8 cellular contexts compared by ENCODE assay signal in the genomic region with DNA sequence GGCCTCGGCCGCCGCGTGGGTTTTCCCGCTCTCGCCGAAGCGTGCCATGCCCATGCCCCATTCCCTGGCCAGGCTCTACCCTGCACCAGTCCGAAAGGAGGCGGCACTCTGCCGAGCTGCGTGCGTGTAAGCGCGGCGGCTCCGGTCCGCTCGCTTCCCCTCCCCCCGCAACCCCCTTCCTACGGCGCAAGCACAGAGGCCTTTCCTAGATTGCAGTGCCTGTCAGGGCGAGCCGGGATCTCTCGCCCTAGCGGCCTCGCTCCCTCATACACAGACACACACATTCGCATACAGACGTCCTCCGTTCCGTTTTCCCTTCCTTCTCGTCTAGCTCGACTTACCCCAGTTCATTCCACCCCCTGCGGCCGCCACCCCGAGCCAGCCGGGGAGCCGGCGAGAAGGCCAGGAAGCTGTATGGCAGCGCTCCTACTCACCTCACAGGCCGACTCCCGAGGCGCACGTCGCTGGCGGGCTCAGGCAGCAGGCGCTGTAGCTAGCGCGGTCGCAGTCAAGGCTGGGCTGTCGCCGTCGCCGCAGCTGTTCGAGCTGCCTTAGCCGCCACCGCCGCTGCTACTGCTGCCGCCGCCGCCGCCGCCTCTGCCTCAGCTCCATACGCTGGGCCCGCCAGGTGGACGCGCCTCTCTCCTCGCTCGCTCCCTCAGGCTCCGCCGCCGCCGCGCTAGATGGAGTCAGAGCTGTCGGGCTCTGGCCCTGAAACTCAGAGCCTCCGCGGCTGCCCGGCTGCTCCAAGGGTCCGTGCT. TPM values are rescaled to one million over a fixed set of nuclear protein-coding genes. Genes with fewer than 3 reads are reported as not detected.
DNase-seq lines count a peak whose midpoint lies in the region; ATAC-seq and TF ChIP-seq lines count a peak whose summit lies in the region.

No MANE protein-coding gene starts in this region.

- no peak overlapping the region for H2BK120ac ChIP-seq in mesenchymal stem cell (ENCODE audit: low read depth, low read length)

- no peak overlapping the region for H2AK5ac ChIP-seq in mesenchymal stem cell (ENCODE audit: low read length, severe bottlenecking)

- H3K9ac ChIP-seq in mesenchymal stem cell (ENCODE audit: low read length): no peak overlapping the region

- WGBS in mesenchymal stem cell: under 1% methylated on average over 50 of the region's 79 CpGs

- TF ChIP-seq CTCF in activated B cell treated with CpG ODN at 0.5 μM for 24 hours (IDR thresholded peaks at IDR 0.05): no peak

- CTCF ChIA-PET in activated B cell treated with CpG ODN at 0.5 μM for 24 hours (lab: Charles Lee): no interaction called here

- intact Hi-C loops in activated B cell treated with CpG ODN at 0.5 μM for 24 hours (cut with micrococcal nuclease): loop anchor here (5.0 to 10.0 kb wide), 3 partner anchors 230 to 348 kb away; partner anchors contain the start of genes ABCB7, RLIM and UPRT

- peaks cover 22 to 36% of the 10 kb centered on the region in 2 experiments for H3K27me3 ChIP-seq in mesenchymal stem cell (ENCODE audit: control insufficient read depth in 1 of 2, insufficient read depth in 1 of 2, low read length in 2 of 2)

- no peak overlapping the region for H2AFZ ChIP-seq in mesenchymal stem cell (ENCODE audit: low read depth, low read length)

- no peak overlapping the region for H3K18ac ChIP-seq in mesenchymal stem cell (ENCODE audit: low read depth in 1 of 2, low read length in 2 of 2)

- H3K14ac ChIP-seq in mesenchymal stem cell (ENCODE audit: low read length in 2 of 2): no peak overlapping the region

- H3K4me3 ChIP-seq in Jurkat, Clone E6-1 (ENCODE audit: low read length): peak overlapping the region; percentile 59
- H3K4me3 ChIP-seq in mesenchymal stem cell (ENCODE audit: insufficient read depth in 1 of 2, low read depth in 1 of 2, low read length in 2 of 2): peak overlapping the region; percentile 46 to 58

- POLR2A ChIA-PET in activated B cell treated with CpG ODN at 0.5 μM for 24 hours (lab: Charles Lee): interaction anchor here (0.9 kb wide), 1 partner anchor 310 kb away, joined by 9 read pairs; the partner anchor contains the start of gene RLIM

- peak overlapping the region; percentile 80 for H3K27ac Mint-ChIP-seq in activated B cell treated with CpG ODN at 0.5 μM for 24 hours

- H3K27ac ChIP-seq in mesenchymal stem cell (ENCODE audit: low read length, poor library complexity, severe bottlenecking): no peak overlapping the region

- ATAC-seq in GM21515 (IDR thresholded peaks at IDR 0.05; ENCODE audit: unreplicated experiment) (peak; percentile 46), activated B cell treated with CpG ODN at 0.5 μM for 24 hours (ENCODE audit: low read depth) (peak; percentile 55)

- no peak overlapping the region for H4K8ac ChIP-seq in mesenchymal stem cell (ENCODE audit: low read length)

- H2BK5ac ChIP-seq in mesenchymal stem cell (ENCODE audit: low read depth, low read length, poor library complexity, severe bottlenecking): no peak overlapping the region

- peaks cover 25% of the 10 kb centered on the region for H3K4me1 Mint-ChIP-seq in activated B cell treated with CpG ODN at 0.5 μM for 24 hours

- peaks cover 5% of the 10 kb centered on the region for H3K27me3 Mint-ChIP-seq in activated B cell treated with CpG ODN at 0.5 μM for 24 hours

- H3K9me3 ChIP-seq in mesenchymal stem cell (ENCODE audit: control insufficient read depth, low read length): no peaks in the 10 kb centered on the region

- no peaks in the 10 kb centered on the region for H3K79me1 ChIP-seq in mesenchymal stem cell (replicated peaks; ENCODE audit: low read length, poor library complexity, severe bottlenecking)

- no peak overlapping the region for H3K23ac ChIP-seq in mesenchymal stem cell (ENCODE audit: low read length in 2 of 2)

- peaks cover 8% of the 10 kb centered on the region for H3K4me1 ChIP-seq in mesenchymal stem cell (ENCODE audit: control insufficient read depth, insufficient read depth, low read depth, low read length)

- DNase-seq in DMS79 treated with DMSO at 0.1 percent for 48 hours (lab: John Stamatoyannopoulos, UW) (peak; percentile 43), activated B cell treated with CpG ODN at 0.5 μM for 24 hours (peak; percentile 18), ecto neural progenitor cell (ENCODE audit: low spot score) (peak; percentile 61), mesenchymal stem cell (peak; percentile 1), NOMO-1 treated with dmso at 0.1 percent for 144 hours (lab: John Stamatoyannopoulos, UW; ENCODE audit: unreplicated experiment) (no peak)
- DNase-seq in Jurkat, Clone E6-1 (ENCODE audit: low read depth, low spot score): peak; percentile 46
- peak; percentile 7 for DNase-seq in stimulated activated naive CD4-positive, alpha-beta T cell treated with Interleukin-2 at 50 U/mL for 16 hours (lab: John Stamatoyannopoulos, UW)

- H3K36me3 ChIP-seq in mesenchymal stem cell (ENCODE audit: control insufficient read depth in 1 of 2, insufficient read depth in 2 of 2, low read depth in 1 of 2, low read length in 2 of 2): no peaks in the 10 kb centered on the region

- peak overlapping the region; percentile 87 for H3K4me3 Mint-ChIP-seq in activated B cell treated with CpG ODN at 0.5 μM for 24 hours

- no peaks in the 10 kb centered on the region for H3K36me3 Mint-ChIP-seq in activated B cell treated with CpG ODN at 0.5 μM for 24 hours (ENCODE audit: low read depth)

- no peak overlapping the region for H2BK12ac ChIP-seq in mesenchymal stem cell (ENCODE audit: low read length in 2 of 2)

- H2BK15ac ChIP-seq in mesenchymal stem cell (ENCODE audit: low read depth, poor library complexity, severe bottlenecking): no peak overlapping the region

- no peak overlapping the region for H4K91ac ChIP-seq in mesenchymal stem cell (ENCODE audit: low read length)

- peak overlapping the region; percentile 88 for H3K4me2 ChIP-seq in mesenchymal stem cell (ENCODE audit: low read length, poor library complexity, severe bottlenecking)

- no peaks in the 10 kb centered on the region for H3K9me3 Mint-ChIP-seq in activated B cell treated with CpG ODN at 0.5 μM for 24 hours

- H3K4ac ChIP-seq in mesenchymal stem cell (ENCODE audit: low read depth in 1 of 2, low read length in 2 of 2): no peak overlapping the region

RNA-seq across cellular contexts. Expression of gene NEXMIF, which starts 0.6 kb away (rescaled TPM):
- 0.68 TPM for polyA plus RNA-seq in Jurkat, Clone E6-1 (2012; ENCODE audit: insufficient read depth, insufficient read length)
- total RNA-seq in activated B cell treated with CpG ODN at 0.5 μM for 24 hours: 0.53 and 1.4 TPM in 2 replicates
- polyA plus RNA-seq in mesenchymal stem cell (2013, experiment 1 of 2): not detected
- not detected for polyA plus RNA-seq in mesenchymal stem cell (2013, experiment 2 of 2)
